In genomic region chr6:127851197-127851596, GRCh38 we compare ENCODE assay signal across 14 cellular contexts. TPM values are rescaled to one million over a fixed set of nuclear protein-coding genes. Genes with fewer than 3 reads are reported as not detected.
"Had no signal": no experiment of that assay in that cellular context is flagged by ENCODE, and none has a peak within 500 bp of the region (broad histone marks: within the 10 kb centered on the region; RNA-seq: fewer than 3 reads in every experiment).

No MANE protein-coding gene starts in this region.

- H3K4me1 Mint-ChIP-seq: neural crest cell had no signal

- H3K27me3 Mint-ChIP-seq: activated CD8-positive, alpha-beta T cell treated with anti-CD3 and anti-CD28 coated beads for 36 hours; T-cell had no signal

- H3K4me3 ChIP-seq: esophagus muscularis mucosa, stomach, thyroid gland had no signal

- ATAC-seq: activated CD8-positive, alpha-beta T cell treated with anti-CD3 and anti-CD28 coated beads for 36 hours; activated T-cell treated with anti-CD3 and anti-CD28 coated beads, Interleukin-2, amount 50 U/mL, for 72 hours; left ventricle myocardium superior; T-cell had no signal

- H3K36me3 Mint-ChIP-seq: brain had no signal

- DNase-seq: activated CD8-positive, alpha-beta memory T cell treated with anti-CD3 and anti-CD28 coated beads, Interleukin-2, amount 50 U/mL, for 4 hours; activated CD8-positive, alpha-beta T cell treated with anti-CD3 and anti-CD28 coated beads for 36 hours; activated gamma-delta T cell treated with Interleukin-2 at 50 U/mL for 16 hours; activated T-cell treated with anti-CD3 and anti-CD28 coated beads, Interleukin-2, amount 50 U/mL, for 72 hours; left ventricle myocardium superior; stomach; T-cell; thyroid gland had no signal

- H3K4me3 Mint-ChIP-seq: activated CD8-positive, alpha-beta T cell treated with anti-CD3 and anti-CD28 coated beads for 36 hours; activated T-cell treated with anti-CD3 and anti-CD28 coated beads, Interleukin-2, amount 50 U/mL, for 72 hours; brain; neural crest cell had no signal

- H3K27ac Mint-ChIP-seq: activated CD8-positive, alpha-beta T cell treated with anti-CD3 and anti-CD28 coated beads for 36 hours; activated T-cell treated with anti-CD3 and anti-CD28 coated beads, Interleukin-2, amount 50 U/mL, for 72 hours; brain had no signal

RNA-seq across cellular contexts. Expression of gene THEMIS, which starts 49.7 kb away (rescaled TPM):
- total RNA-seq: chondrocyte, kidney epithelial cell, neural crest cell, renal cortical epithelial cell had no signal
